ENCODE assay signal across 28 cellular contexts in genomic region chr5:156597276-156597675, GRCh38.
"Had no signal": no experiment of that assay in that cellular context is flagged by ENCODE, and none has a peak within 500 bp of the region (broad histone marks: within the 10 kb centered on the region; RNA-seq: fewer than 3 reads in every experiment).

No MANE protein-coding gene starts in this region.

- H3K9me3 ChIP-seq: colonic mucosa had no signal

- H3K27ac ChIP-seq: adrenal gland, body of pancreas, colonic mucosa, epithelial cell of prostate had no signal

- H3K36me3 ChIP-seq: adrenal gland, colonic mucosa, gastrocnemius medialis had no signal

- ATAC-seq: activated CD4-positive, alpha-beta T cell treated with anti-CD3 and anti-CD28 coated beads for 36 hours; activated CD8-positive, alpha-beta memory T cell treated with anti-CD3 and anti-CD28 coated beads, Interleukin-2, amount 10 ng/mL, durations not matched to agents 7 days and 5 days; activated CD8-positive, alpha-beta T cell treated with anti-CD3 and anti-CD28 coated beads, Interleukin-2, amount 10 ng/mL, durations not matched to agents 7 days and 5 days; activated naive CD8-positive, alpha-beta T cell treated with anti-CD3 and anti-CD28 coated beads, Interleukin-2, amount 50 U/mL, for 24 hours; body of pancreas; gastrocnemius medialis; T-helper 17 cell had no signal

- H3K4me1 ChIP-seq: adrenal gland, body of pancreas, colonic mucosa had no signal

- DNase-seq: activated CD4-positive, alpha-beta memory T cell treated with anti-CD3 and anti-CD28 coated beads for 36 hours; activated CD4-positive, alpha-beta T cell treated with anti-CD3 and anti-CD28 coated beads for 36 hours; activated CD4-positive, alpha-beta T cell treated with anti-CD3 and anti-CD28 coated beads, Interleukin-2, amount 10 ng/mL, durations not matched to agents 24 days and 14 days; activated CD4-positive, CD25-positive, alpha-beta regulatory T cell; activated CD4-positive, CD25-positive, alpha-beta regulatory T cell treated with anti-CD3 and anti-CD28 coated beads, Interleukin-2, amount 50 U/mL, for 72 hours; activated CD8-positive, alpha-beta memory T cell treated with anti-CD3 and anti-CD28 coated beads, Interleukin-2, amount 10 ng/mL, durations not matched to agents 7 days and 5 days; activated CD8-positive, alpha-beta memory T cell treated with anti-CD3 and anti-CD28 coated beads, Interleukin-2, amount 50 U/mL, for 4 hours; activated CD8-positive, alpha-beta T cell treated with anti-CD3 and anti-CD28 coated beads, Interleukin-2, amount 10 ng/mL, durations not matched to agents 7 days and 5 days; activated effector memory CD4-positive, alpha-beta T cell treated with anti-CD3 and anti-CD28 coated beads, Interleukin-2, amount 50 U/mL, for 16 hours; activated naive CD4-positive, alpha-beta T cell treated with anti-CD3 and anti-CD28 coated beads for 36 hours; activated naive CD8-positive, alpha-beta T cell treated with anti-CD3 and anti-CD28 coated beads for 36 hours; activated naive CD8-positive, alpha-beta T cell treated with anti-CD3 and anti-CD28 coated beads, Interleukin-2, amount 50 U/mL, for 24 hours; activated T-cell treated with anti-CD3 and anti-CD28 coated beads, Interleukin-2, amount 50 U/mL, for 1 hour; activated T-cell treated with anti-CD3 and anti-CD28 coated beads, Interleukin-2, amount 50 U/mL, for 48 hours; adrenal gland; amygdala; aorta; body of pancreas; central memory CD4-positive, alpha-beta T cell; cerebellar nuclear complex; colonic mucosa; effector CD8-positive, alpha-beta T cell; foreskin fibroblast; gastrocnemius medialis; T-helper 1 cell; T-helper 17 cell; T1000 had no signal

- H3K4me3 ChIP-seq: adrenal gland, body of pancreas, colonic mucosa, gastrocnemius medialis had no signal

- H3K27me3 ChIP-seq: adrenal gland, body of pancreas, colonic mucosa, gastrocnemius medialis had no signal
